In genomic region chr14:49553892-49554291, GRCh38 we compare ENCODE assay signal across 1 cellular context.
TF ChIP-seq lines count a peak whose summit lies in the region.

No MANE protein-coding gene starts in this region.

TF ChIP-seq in H1, 55 proteins besides CTCF, POLR2A, EP300 and RAD21 (continued from another document):
- TF ChIP-seq RXRA (IDR thresholded peaks at IDR 0.05; ENCODE audit: insufficient read depth, low read depth, low read length) (no peak), KDM1A (IDR thresholded peaks at IDR 0.05; ENCODE audit: borderline replicate concordance, low read length) (no peak), POU5F1 (IDR thresholded peaks at IDR 0.05; ENCODE audit: low read depth, low read length) (0 out of 2 replicates have a peak, but pooled peaks have one; percentile 55)
TF ChIP-seq in H1: peak in this region for 2.
